ENCODE assay signal across 2 cellular contexts in genomic region chr9:128720841-128721486, GRCh38.
A peak's percentile ranks its signal among the peaks of the same experiment; 100 is the strongest.
TF ChIP-seq lines count a peak whose summit lies in the region.

No MANE protein-coding gene starts in this region.

TF ChIP-seq in HEK293, 187 proteins besides CTCF, POLR2A, EP300 and RAD21:
- TF ChIP-seq KLF1 (tag by site-specific recombination; IDR thresholded peaks at IDR 0.05) (peak; percentile 17; the same call in 1 of the 2 replicates), PRDM10 (tag by site-specific recombination; IDR thresholded peaks at IDR 0.05) (no peak)

TF ChIP-seq in K562, 482 proteins besides CTCF, POLR2A, EP300 and RAD21:
- TF ChIP-seq GABPB2 (CRISPR knock-in tag; conservative IDR thresholded peaks at IDR 0.05) (no peak), ARID1B (IDR thresholded peaks at IDR 0.05) (no peak), PPARD (CRISPR knock-in tag; IDR thresholded peaks at IDR 0.05) (no peak), ZNF354B (CRISPR knock-in tag; IDR thresholded peaks at IDR 0.05) (no peak), CREB1 (IDR thresholded peaks at IDR 0.05) (no peak), CREB1 (CRISPR knock-in tag; IDR thresholded peaks at IDR 0.05) (no peak), MTA3 (IDR thresholded peaks at IDR 0.05; ENCODE audit: borderline replicate concordance) (no peak), SNAPC5 (CRISPR knock-in tag; IDR thresholded peaks at IDR 0.05) (no peak), SMARCC2 (IDR thresholded peaks at IDR 0.05; ENCODE audit: low read depth) (no peak), CBFA2T2 (conservative IDR thresholded peaks at IDR 0.05) (no peak), SMAD4 (CRISPR knock-in tag; conservative IDR thresholded peaks at IDR 0.05) (no peak), MBD2 (IDR thresholded peaks at IDR 0.05; ENCODE audit: borderline replicate concordance, low read depth) (no peak), ARNT (IDR thresholded peaks at IDR 0.05) (no peak)
